Comparison of ENCODE assay signal across 7 cellular contexts in the genomic region with DNA sequence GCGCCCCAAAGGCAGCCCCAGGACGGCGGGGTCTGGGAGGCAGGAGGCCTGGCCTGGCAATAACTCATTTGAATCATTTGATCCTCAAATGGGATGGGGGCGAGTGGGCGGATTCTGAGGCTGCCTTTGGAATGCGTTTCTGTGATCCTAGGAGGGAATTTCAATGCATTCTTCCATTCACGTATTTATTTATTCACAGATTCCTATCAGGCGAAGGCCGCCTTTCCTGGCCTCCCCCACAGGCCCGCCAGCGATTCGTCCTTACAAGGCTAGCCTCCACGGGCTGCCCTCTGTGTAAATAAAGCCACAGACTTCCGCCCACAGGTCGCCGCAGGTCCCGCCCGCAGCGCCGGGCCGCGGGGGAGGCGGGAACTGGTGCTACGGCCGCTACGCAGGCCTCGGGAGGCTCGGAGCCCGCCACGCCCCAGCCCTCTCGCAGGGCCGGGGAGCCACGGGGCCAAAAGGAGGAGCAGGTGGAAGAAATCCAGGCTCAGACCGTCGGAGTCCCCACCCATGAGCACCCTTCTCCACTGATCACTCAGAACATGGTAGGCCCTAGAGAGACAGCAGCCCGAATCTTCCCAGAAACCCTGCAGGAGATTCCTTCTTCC. TPM values are rescaled to one million over a fixed set of nuclear protein-coding genes. Genes with fewer than 3 reads are reported as not detected.
DNase-seq lines count a peak whose midpoint lies in the region; ATAC-seq, FAIRE-seq and TF ChIP-seq lines count a peak whose summit lies in the region.

No MANE protein-coding gene starts in this region.

- peaks cover 16% of the 10 kb centered on the region for H3K4me1 ChIP-seq in testis

- no peaks in the 10 kb centered on the region for H3K27me3 Mint-ChIP-seq in activated T-helper 17 cell treated with anti-CD3 and anti-CD28 coated beads, Interleukin-2, amount 50 U/mL, for 72 hours
- peaks cover 3% of the 10 kb centered on the region for H3K27me3 Mint-ChIP-seq in nephron (ENCODE audit: low read depth)

- no peaks in the 10 kb centered on the region for H3K36me3 Mint-ChIP-seq in activated T-helper 17 cell treated with anti-CD3 and anti-CD28 coated beads, Interleukin-2, amount 50 U/mL, for 72 hours (ENCODE audit: low read depth)
- H3K36me3 Mint-ChIP-seq in nephron (ENCODE audit: low read depth): no peaks in the 10 kb centered on the region

- FAIRE-seq in GM18507 (lab: Jason Lieb, UNC): no peak

- TF ChIP-seq POLR2A in testis (IDR thresholded peaks at IDR 0.05): no peak

- H3K27ac ChIP-seq in testis: peak overlapping the region; percentile 40 to 85

- peaks cover 19% of the 10 kb centered on the region for H3K4me1 Mint-ChIP-seq in activated T-helper 17 cell treated with anti-CD3 and anti-CD28 coated beads, Interleukin-2, amount 50 U/mL, for 72 hours
- H3K4me1 Mint-ChIP-seq in nephron: peaks cover 44% of the 10 kb centered on the region

- WGBS in testis, 2 donors: 6 to 19% methylated on average over 23 to 36 of the region's 36 CpGs

- no peaks in the 10 kb centered on the region for H3K9me3 ChIP-seq in testis

- H3K4me3 Mint-ChIP-seq in activated T-helper 17 cell treated with anti-CD3 and anti-CD28 coated beads, Interleukin-2, amount 50 U/mL, for 72 hours: peak overlapping the region; percentile 87
- peak overlapping the region; percentile 85 to 92 (median 88) for H3K4me3 Mint-ChIP-seq in nephron

- H3K36me3 ChIP-seq in testis (ENCODE audit: low read depth, missing control alignments): no peaks in the 10 kb centered on the region

- ATAC-seq in HG02798 (IDR thresholded peaks at IDR 0.05; ENCODE audit: poor library complexity, unreplicated experiment): peak; percentile 62
- peak; percentile 45 for ATAC-seq in activated T-helper 17 cell treated with anti-CD3 and anti-CD28 coated beads, Interleukin-2, amount 50 U/mL, for 72 hours (replicated peaks)

- TF ChIP-seq CTCF in fibroblast of pulmonary artery (IDR thresholded peaks at IDR 0.05; ENCODE audit: low read length, missing control alignments) (no peak), nephron (IDR thresholded peaks at IDR 0.05; ENCODE audit: unreplicated experiment in 3 of 3) (no peak), testis (IDR thresholded peaks at IDR 0.05) (no peak)

- H3K27me3 ChIP-seq in testis: no peaks in the 10 kb centered on the region

- H3K4me3 ChIP-seq in fibroblast of pulmonary artery (replicated peaks; ENCODE audit: low read depth, low read length) (peak overlapping the region; percentile 64), testis (peak overlapping the region; percentile 57 to 70)

- peak; percentile 74 for DNase-seq in GM18507 (ENCODE audit: extremely low spot score, insufficient read length, low read depth)
- peak; percentile 92 for DNase-seq in NCI-H774 (lab: John Stamatoyannopoulos, UW)
- peak; percentile 91 for DNase-seq in fibroblast of pulmonary artery (ENCODE audit: low read depth)
- peak; percentile 83 for DNase-seq in testis

- peak overlapping the region; percentile 76 for H3K27ac Mint-ChIP-seq in activated T-helper 17 cell treated with anti-CD3 and anti-CD28 coated beads, Interleukin-2, amount 50 U/mL, for 72 hours
- peak overlapping the region; percentile 93 to 96 (median 96) for H3K27ac Mint-ChIP-seq in nephron

- H3K9me3 Mint-ChIP-seq in activated T-helper 17 cell treated with anti-CD3 and anti-CD28 coated beads, Interleukin-2, amount 50 U/mL, for 72 hours: no peaks in the 10 kb centered on the region
- no peaks in the 10 kb centered on the region for H3K9me3 Mint-ChIP-seq in nephron

- intact Hi-C loops in testis (cut with DNase I; ENCODE audit: low total_unique reads): no loop called here

RNA-seq across cellular contexts. Expression of a gene that starts 31.3 kb away (rescaled TPM):
- total RNA-seq in activated T-helper 17 cell treated with anti-CD3 and anti-CD28 coated beads, Interleukin-2, amount 50 U/mL, for 72 hours: 10 to 100 TPM; 53.4 to 62.2 TPM
- total RNA-seq in testis: 10 to 100 TPM; 60.6 to 67.8 TPM
- polyA plus RNA-seq in testis (ENCODE audit: insufficient read depth, low read depth, low replicate concordance): 40.9 TPM

Comparison
In these comparisons a context has a peak if more than half of its experiments do, and no peak if none do; other contexts are left out.
1. Peak in every context shown above with its lines: DNase-seq, ATAC-seq, H3K4me3 ChIP-seq and H3K27ac ChIP-seq.